8 cellular contexts compared by ENCODE assay signal in genomic region chr5:32585446-32586250, GRCh38. TPM values are rescaled to one million over a fixed set of nuclear protein-coding genes. Genes with fewer than 3 reads are reported as not detected.
DNase-seq lines count a peak whose midpoint lies in the region; ATAC-seq, FAIRE-seq and TF ChIP-seq lines count a peak whose summit lies in the region.

Gene SUB1 (plus strand): TSS chr5:32585557. CDS start chr5:32588513, 2,956 bp downstream.

- peaks cover 15 to 18% (median 16%) of the 10 kb centered on the region in 3 donors for H3K27me3 Mint-ChIP-seq in immature natural killer cell (ENCODE audit: low read depth in 3 of 3)

- H3K4me1 Mint-ChIP-seq in immature natural killer cell: peaks cover 58 to 61% of the 10 kb centered on the region in 2 donors

- H3K27ac ChIP-seq in AG04450 (ENCODE audit: low read depth, low read length): peak within 1 kb of the TSS; percentile 94
- H3K27ac ChIP-seq in spleen: peak within 1 kb of the TSS; percentile 95 to 100 (median 100)

- H3K9me3 ChIP-seq in AG04450 (ENCODE audit: control insufficient read depth, insufficient read depth, low read length) (no peaks in the 10 kb centered on the region; the same call in 1 of the 2 replicates), spleen (no peaks in the 10 kb centered on the region)

- H3K36me3 ChIP-seq in bronchial epithelial cell (ENCODE audit: control insufficient read depth, insufficient read depth, low read length) (no peaks in the 10 kb centered on the region), spleen (peaks cover 0 to 26% (median 16%) of the 10 kb centered on the region in 6 donors)

- peak; percentile 12 to 70 (median 64) for TF ChIP-seq POLR2A in spleen (IDR thresholded peaks at IDR 0.05)

- CTCF ChIA-PET in AG04450 (lab: Charles Lee): interaction anchor here (0.6 to 1.9 kb wide), 5 partner anchors 28 to 353 kb away, joined by 3 to 18 read pairs (median 3); no protein-coding TSS in a partner anchor

- POLR2A ChIA-PET in AG04450 (lab: Yijun Ruan, JAX): interaction anchor here (0.8 to 1.5 kb wide), 2 partner anchors 80 to 96 kb away, joined by 4 to 6 read pairs; no protein-coding TSS in a partner anchor

- TF ChIP-seq CTCF in AG04450 (IDR thresholded peaks at IDR 0.05; ENCODE audit: low read depth, low read length) (no peak), WI38 (IDR thresholded peaks at IDR 0.05; ENCODE audit: low read depth, low read length) (no peak), bronchial epithelial cell (IDR thresholded peaks at IDR 0.05; ENCODE audit: insufficient read depth, low read length, severe bottlenecking) (peak; percentile 7), spleen (IDR thresholded peaks at IDR 0.05 in 8 of 11, conservative IDR thresholded peaks at IDR 0.05 in 3 of 11) (peak in 2 of 11 experiments; percentile 7 to 9)

- peaks cover 48 to 95% (median 90%) of the 10 kb centered on the region in 6 donors for H3K4me1 ChIP-seq in spleen

- peak; percentile 70 for DNase-seq in AG04450 (ENCODE audit: low read depth, low spot score)
- DNase-seq in NCI-H2227 treated with DMSO at 0.1 percent for 48 hours (lab: John Stamatoyannopoulos, UW): peak; percentile 94
- peak; percentile 85 for DNase-seq in bronchial epithelial cell (ENCODE audit: low read depth)
- DNase-seq in immature natural killer cell: peak; percentile 92 to 93 (median 93)
- DNase-seq in spleen: peak; percentile 98

- H3K4me3 ChIP-seq in AG04450 (ENCODE audit: low read depth, low read length) (peak within 1 kb of the TSS; percentile 92), WI38 (ENCODE audit: low read depth, low read length) (peak within 1 kb of the TSS; percentile 87), bronchial epithelial cell (ENCODE audit: low read depth, low read length) (peak within 1 kb of the TSS; percentile 99), spleen (peak within 1 kb of the TSS; percentile 60 to 88 (median 78))

- peak; percentile 55 for ATAC-seq in GM18909 (IDR thresholded peaks at IDR 0.05; ENCODE audit: poor library complexity, unreplicated experiment)
- peak; percentile 57 for ATAC-seq in HG03175 (IDR thresholded peaks at IDR 0.05; ENCODE audit: unreplicated experiment)

- FAIRE-seq in bronchial epithelial cell (lab: Jason Lieb, UNC): no peak

- H3K27me3 ChIP-seq in AG04450 (ENCODE audit: control insufficient read depth, insufficient read depth, low read length) (no peaks in the 10 kb centered on the region), bronchial epithelial cell (ENCODE audit: control insufficient read depth, insufficient read depth, low read length) (no peaks in the 10 kb centered on the region), spleen (replicated peaks in 1 of 7) (no peaks in the 10 kb centered on the region)

- H3K27ac Mint-ChIP-seq in immature natural killer cell: peak within 1 kb of the TSS; percentile 92 to 99 (median 96)

- intact Hi-C loops in spleen (cut with DNase I; ENCODE audit: low total_unique reads): no loop called here

- H3K36me3 Mint-ChIP-seq in immature natural killer cell: peaks cover 0 to 9% (median 0%) of the 10 kb centered on the region in 3 donors

- H3K9me3 Mint-ChIP-seq in immature natural killer cell: no peaks in the 10 kb centered on the region

- H3K4me3 Mint-ChIP-seq in immature natural killer cell: peak within 1 kb of the TSS; percentile 93 to 97 (median 96)

- 0 to 1% (median 1%) methylated on average over 42 to 86 of the region's 86 CpGs for WGBS in spleen, 5 donors

RNA-seq across cellular contexts. Expression of gene SUB1, which starts in this region (rescaled TPM):
- polyA plus RNA-seq in AG04450 (2011; rRNA removed): 220 and 367 TPM in 2 replicates
- polyA minus RNA-seq in AG04450 (2011; rRNA and poly(A)+ RNA removed): 14.4 and 31.4 TPM in 2 replicates
- total RNA-seq in bronchial epithelial cell: 103 and 128 TPM in 2 replicates
- 100 to 1,000 TPM; 471 to 654 (median 487) TPM for polyA plus RNA-seq in immature natural killer cell
- total RNA-seq in spleen: 100 to 1,000 TPM; 166 to 262 (median 199) TPM
- polyA plus RNA-seq in spleen: 100 to 1,000 TPM; 157 to 252 (median 231) TPM

Comparison
In these comparisons a context has a peak if more than half of its experiments do, and no peak if none do; other contexts are left out.
1. Peak in every context shown above with its lines: DNase-seq, ATAC-seq, H3K4me3 ChIP-seq and H3K27ac ChIP-seq.